Comparison of ENCODE assay signal across 8 cellular contexts in the genomic region with DNA sequence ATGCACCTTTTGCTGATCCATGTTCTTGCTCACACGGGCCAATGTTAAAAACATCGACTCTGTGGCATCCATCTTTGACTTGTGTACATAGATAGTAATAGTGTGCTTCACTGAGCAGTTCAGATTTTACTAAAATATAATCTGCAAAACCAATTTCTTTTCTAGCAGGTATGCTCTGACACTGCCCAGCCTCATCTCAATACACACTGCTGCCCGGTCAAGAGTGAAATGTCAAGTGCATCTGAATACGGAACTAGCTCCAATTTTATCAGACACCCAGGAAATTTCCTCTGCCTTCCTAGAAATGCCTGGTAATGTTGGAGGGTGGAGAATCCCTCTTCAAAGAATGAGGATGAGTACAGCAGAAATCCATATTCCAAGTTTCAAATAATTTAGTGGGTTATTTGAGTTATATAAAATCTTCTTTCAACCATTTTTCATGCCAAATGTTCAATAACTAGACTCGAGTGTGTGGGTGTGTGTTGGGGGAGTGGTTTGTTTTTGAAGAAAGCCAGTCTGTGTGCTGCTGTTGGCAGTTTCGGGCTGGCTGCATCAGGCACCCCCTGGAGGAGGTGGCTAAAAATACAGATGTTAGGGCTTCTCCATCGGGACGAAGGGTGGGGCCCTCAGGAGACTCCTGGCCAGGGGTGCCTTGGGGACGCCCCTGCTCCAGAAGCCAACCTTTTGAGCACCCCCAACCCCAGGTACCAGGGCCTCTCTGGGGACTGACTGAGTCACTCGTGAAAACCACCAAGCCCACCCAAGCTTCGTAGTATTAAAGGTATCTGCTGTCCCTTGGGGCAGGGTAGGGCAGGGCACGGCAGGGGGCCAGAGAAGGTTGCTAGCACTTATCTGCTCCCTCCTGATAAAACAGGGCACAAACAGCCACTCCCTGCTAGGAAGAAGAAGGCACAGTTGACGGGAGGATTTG. TPM values are rescaled to one million over a fixed set of nuclear protein-coding genes. Genes with fewer than 3 reads are reported as not detected.
DNase-seq lines count a peak whose midpoint lies in the region; ATAC-seq, FAIRE-seq and TF ChIP-seq lines count a peak whose summit lies in the region.

No MANE protein-coding gene starts in this region.

- peaks cover 6% of the 10 kb centered on the region; the same call in 1 of the 2 replicates for H3K36me3 ChIP-seq in SJCRH30
- no peaks in the 10 kb centered on the region for H3K36me3 ChIP-seq in prostate gland

- H3K4me1 ChIP-seq in A549, result peaks cover 52% of the 10 kb centered on the region
- peaks cover 35% of the 10 kb centered on the region for H3K4me1 ChIP-seq in SJCRH30
- H3K4me1 ChIP-seq in foreskin keratinocyte, result peaks cover 46% of the 10 kb centered on the region
- H3K4me1 ChIP-seq in prostate gland (replicated peaks), result peaks cover 27% of the 10 kb centered on the region

- TF ChIP-seq EP300 in A549 (IDR thresholded peaks at IDR 0.05), result no peak

- peak; percentile 52 for TF ChIP-seq CTCF in A549 (IDR thresholded peaks at IDR 0.05)
- TF ChIP-seq CTCF in GM13976 (IDR thresholded peaks at IDR 0.05; ENCODE audit: borderline replicate concordance, control extremely low read depth, extremely low read depth, insufficient read depth, missing control alignments), result peak; percentile 38
- peak; percentile 74 for TF ChIP-seq CTCF in foreskin keratinocyte (conservative IDR thresholded peaks at IDR 0.05)
- peak in 3 of 4 experiments; percentile 9 to 33 (median 30) for TF ChIP-seq CTCF in prostate gland (IDR thresholded peaks at IDR 0.05)

- no peak for FAIRE-seq in A549 (lab: Jason Lieb, UNC)

- POLR2A ChIA-PET in A549 (lab: Yijun Ruan, JAX), result no interaction called here

- TF ChIP-seq POLR2A in A549 (IDR thresholded peaks at IDR 0.05; ENCODE audit: low read length), result no peak
- no peak for TF ChIP-seq POLR2A in prostate gland (IDR thresholded peaks at IDR 0.05)

- TF ChIP-seq RAD21 in A549 (conservative IDR thresholded peaks at IDR 0.05 in 1 of 2, IDR thresholded peaks at IDR 0.05 in 1 of 2), result peak; percentile 50 to 60

- H3K27me3 ChIP-seq in SJCRH30 (no peaks in the 10 kb centered on the region), foreskin keratinocyte (no peaks in the 10 kb centered on the region), prostate gland (replicated peaks; ENCODE audit: insufficient read depth) (no peaks in the 10 kb centered on the region)

- WGBS in A549 (ENCODE audit: missing lambda C conversion rate), result 38% methylated on average over 11 of the region's 13 CpGs
- WGBS in prostate gland, result 40% methylated on average over 13 of the region's 13 CpGs

- H3K9me3 ChIP-seq in A549 (no peaks in the 10 kb centered on the region), SJCRH30 (replicated peaks) (no peaks in the 10 kb centered on the region), prostate gland (no peaks in the 10 kb centered on the region)

- intact Hi-C loops in prostate gland (cut with DNase I), result no loop called here

- in situ Hi-C loops in GM13976 (cut with MboI; ENCODE audit: low sequenced_read_pairs, unreplicated experiment), result no loop called here

- DNase-seq in A549 (ENCODE audit: low read depth in 1 of 2, low spot score in 1 of 2), result peak; percentile 67 to 78
- DNase-seq in GM13976 (ENCODE audit: low spot score), result peak; percentile 54
- DNase-seq in SJCRH30, result peak; percentile 22 to 38
- no peak for DNase-seq in foreskin keratinocyte
- DNase-seq in prostate gland (ENCODE audit: low spot score), result no peak
- no peak for DNase-seq in NCI-H128 (lab: John Stamatoyannopoulos, UW; ENCODE audit: unreplicated experiment)

- ATAC-seq in A549 (peak; percentile 70 to 83), foreskin keratinocyte (peak; percentile 59), HG03045 (IDR thresholded peaks at IDR 0.05; ENCODE audit: unreplicated experiment) (no peak), HG02623 (IDR thresholded peaks at IDR 0.05; ENCODE audit: unreplicated experiment) (no peak)

- H3K27ac ChIP-seq in A549 (peak overlapping the region in 1 of 2 experiments; percentile 39; a peak in 1 of 6 replicates), SJCRH30 (no peak overlapping the region), foreskin keratinocyte (peak overlapping the region; percentile 56), prostate gland (peak overlapping the region; percentile 15 to 88)

- H3K4me3 ChIP-seq in A549 (no peak overlapping the region), SJCRH30 (no peak overlapping the region), prostate gland (no peak overlapping the region)

- peak overlapping the region; percentile 60; the same call in 2 of the 3 replicates for H3K4me2 ChIP-seq in A549

- CTCF ChIA-PET in A549 (lab: Yijun Ruan, JAX), result interaction anchor here (0.6 to 2.2 kb wide), 15 partner anchors 8 to 701 kb away, joined by 3 to 10 read pairs (median 3); no protein-coding TSS in a partner anchor

TF ChIP-seq in A549, 52 proteins besides CTCF, POLR2A, EP300 and RAD21:
- no peak for TF ChIP-seq FOXS1 (CRISPR knock-in tag; IDR thresholded peaks at IDR 0.05)
- no peak for TF ChIP-seq CEBPB (IDR thresholded peaks at IDR 0.05)
- no peak for TF ChIP-seq NR3C1 (IDR thresholded peaks at IDR 0.05)
- TF ChIP-seq KDM1A (IDR thresholded peaks at IDR 0.05; ENCODE audit: low read depth), result no peak
- no peak for TF ChIP-seq PHF8 (IDR thresholded peaks at IDR 0.05; ENCODE audit: borderline replicate concordance, low read depth)
- TF ChIP-seq, protein P1, sequence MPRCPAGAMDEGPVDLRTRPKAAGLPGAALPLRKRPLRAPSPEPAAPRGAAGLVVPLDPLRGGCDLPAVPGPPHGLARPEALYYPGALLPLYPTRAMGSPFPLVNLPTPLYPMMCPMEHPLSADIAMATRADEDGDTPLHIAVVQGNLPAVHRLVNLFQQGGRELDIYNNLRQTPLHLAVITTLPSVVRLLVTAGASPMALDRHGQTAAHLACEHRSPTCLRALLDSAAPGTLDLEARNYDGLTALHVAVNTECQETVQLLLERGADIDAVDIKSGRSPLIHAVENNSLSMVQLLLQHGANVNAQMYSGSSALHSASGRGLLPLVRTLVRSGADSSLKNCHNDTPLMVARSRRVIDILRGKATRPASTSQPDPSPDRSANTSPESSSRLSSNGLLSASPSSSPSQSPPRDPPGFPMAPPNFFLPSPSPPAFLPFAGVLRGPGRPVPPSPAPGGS (IDR thresholded peaks at IDR 0.05), result no peak
- TF ChIP-seq, protein P2, sequence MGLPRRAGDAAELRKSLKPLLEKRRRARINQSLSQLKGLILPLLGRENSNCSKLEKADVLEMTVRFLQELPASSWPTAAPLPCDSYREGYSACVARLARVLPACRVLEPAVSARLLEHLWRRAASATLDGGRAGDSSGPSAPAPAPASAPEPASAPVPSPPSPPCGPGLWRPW (IDR thresholded peaks at IDR 0.05), result no peak
- TF ChIP-seq ZSCAN20 (CRISPR knock-in tag; IDR thresholded peaks at IDR 0.05), result no peak
- no peak for TF ChIP-seq FOSB (CRISPR knock-in tag; IDR thresholded peaks at IDR 0.05)
- TF ChIP-seq BHLHE40 (IDR thresholded peaks at IDR 0.05; ENCODE audit: low read depth, low read length), result no peak
- peak; percentile 58 for TF ChIP-seq SMC3 (IDR thresholded peaks at IDR 0.05)
- TF ChIP-seq HOXB13 (CRISPR knock-in tag; IDR thresholded peaks at IDR 0.05; ENCODE audit: low read depth), result no peak
- TF ChIP-seq MAFK (IDR thresholded peaks at IDR 0.05; ENCODE audit: partially characterized antibody), result peak; percentile 20

RNA-seq across cellular contexts. Expression of a gene that starts 15.4 kb away (rescaled TPM):
- polyA plus RNA-seq in A549 (2011; rRNA removed) (77.2 and 78.9 TPM in 2 replicates), A549 (2017; fragmentation: RNase III; extraction: RNeasy Plus Mini Kit Qiagen cat#74134 plus additional on column Dnase treatment) (74.9 to 82.4 TPM (median 77.0 TPM) in 3 replicates), foreskin keratinocyte (41.7 and 48.4 TPM in 2 replicates)
- 117 and 122 TPM in 2 replicates for polyA plus RNA-seq in A549 (2012; cell fraction: cytosol; rRNA removed)
- 161 and 190 TPM in 2 replicates for polyA plus RNA-seq in A549 (2012; cell fraction: nucleus; rRNA removed)
- 146 and 154 TPM in 2 replicates for polyA minus RNA-seq in A549 (2011; rRNA and poly(A)+ RNA removed)
- total RNA-seq in SJCRH30 (2014; rRNA removed; shearing (Covaris generic)), result 67.8 and 69.0 TPM in 2 replicates
- total RNA-seq in foreskin keratinocyte (100 and 101 TPM in 2 replicates), prostate gland (10 to 100 TPM; 70.2 to 89.7 TPM)

Comparison
In these comparisons a context has a peak if more than half of its experiments do, and no peak if none do; other contexts are left out.
1. ATAC-seq: peak in A549 (2 of 2) and foreskin keratinocyte (single experiment); none in HG03045 (single experiment) and HG02623 (single experiment).
2. DNase-seq: peak in A549 (2 of 2), GM13976 (single experiment) and SJCRH30 (2 of 2); none in foreskin keratinocyte (0 of 2), prostate gland (single experiment) and NCI-H128 (single experiment).
3. Peak in every context shown above with its lines, with median percentiles within 50 percentile points of each other: CTCF ChIP-seq.